In genomic region chr7:46682841-46683624, GRCh38 we compare ENCODE assay signal across 15 cellular contexts.
DNase-seq lines count a peak whose midpoint lies in the region; ATAC-seq and TF ChIP-seq lines count a peak whose summit lies in the region.
"Had no signal": no experiment of that assay in that cellular context is flagged by ENCODE, and none has a peak within 500 bp of the region (broad histone marks: within the 10 kb centered on the region; RNA-seq: fewer than 3 reads in every experiment).

No MANE protein-coding gene starts in this region.

- DNase-seq in BJ (ENCODE audit: low read depth) (peak; percentile 59), T1000 (lab: John Stamatoyannopoulos, UW) (peak; percentile 10), iris pigment epithelial cell (ENCODE audit: low read depth) (peak; percentile 48), NCI-H2196 treated with DMSO at 0.1 percent for 48 hours (lab: John Stamatoyannopoulos, UW; ENCODE audit: unreplicated experiment) (no peak), spleen (no peak)
- DNase-seq: activated naive CD8-positive, alpha-beta T cell treated with anti-CD3 and anti-CD28 coated beads, Interleukin-2, amount 50 U/mL, for 24 hours; H9; heart left ventricle; left ventricle myocardium superior; NCI-H2227 treated with DMSO at 0.1 percent for 48 hours; nucleus accumbens; RPMI8226 had no signal

- peaks cover 0 to 5% (median 0%) of the 10 kb centered on the region in 8 donors for H3K9me3 ChIP-seq in spleen
- H3K9me3 ChIP-seq: heart left ventricle had no signal

- H3K27me3 ChIP-seq in BJ (ENCODE audit: control insufficient read depth, insufficient read depth, low read length), result no peaks in the 10 kb centered on the region
- H3K27me3 ChIP-seq in spleen (replicated peaks in 1 of 7), result no peaks in the 10 kb centered on the region
- H3K27me3 ChIP-seq: heart left ventricle had no signal

- ATAC-seq in GM21786 (IDR thresholded peaks at IDR 0.05; ENCODE audit: unreplicated experiment) (peak; percentile 53), HG03095 (IDR thresholded peaks at IDR 0.05; ENCODE audit: unreplicated experiment) (no peak), HG03139 (IDR thresholded peaks at IDR 0.05; ENCODE audit: unreplicated experiment) (no peak)
- ATAC-seq: activated naive CD8-positive, alpha-beta T cell treated with anti-CD3 and anti-CD28 coated beads, Interleukin-2, amount 50 U/mL, for 24 hours; heart left ventricle had no signal

- CTCF ChIA-PET in BJ (lab: Yijun Ruan, JAX), result interaction anchor here (0.6 to 2.8 kb wide), 9 partner anchors 10 to 554 kb away, joined by 3 to 11 read pairs (median 3); no protein-coding TSS in a partner anchor

- H3K4me3 ChIP-seq in BJ (ENCODE audit: low read depth, low read length) (no peak overlapping the region), spleen (no peak overlapping the region)
- H3K4me3 ChIP-seq: heart left ventricle had no signal

- POLR2A ChIA-PET in BJ (lab: Charles Lee), result no interaction called here

- intact Hi-C loops in spleen (cut with DNase I; ENCODE audit: low total_unique reads), result no loop called here

- no peak overlapping the region for H3K27ac ChIP-seq in spleen
- H3K27ac ChIP-seq: heart left ventricle had no signal

- 78 to 91% (median 86%) methylated on average over 7 of the region's 7 CpGs for WGBS in spleen, 5 donors

- H3K36me3 ChIP-seq in BJ (ENCODE audit: control insufficient read depth, insufficient read depth, low read length) (no peaks in the 10 kb centered on the region), spleen (no peaks in the 10 kb centered on the region)
- H3K36me3 ChIP-seq: heart left ventricle had no signal

- TF ChIP-seq POLR2A in spleen (IDR thresholded peaks at IDR 0.05), result no peak

- no peaks in the 10 kb centered on the region for H3K4me1 ChIP-seq in spleen

- TF ChIP-seq CTCF in BJ (IDR thresholded peaks at IDR 0.05; ENCODE audit: insufficient read depth, low read depth, low read length) (no peak), spleen (IDR thresholded peaks at IDR 0.05 in 8 of 11, conservative IDR thresholded peaks at IDR 0.05 in 3 of 11) (no peak)

Comparison
In these comparisons a context has a peak if more than half of its experiments do, and no peak if none do; other contexts are left out.
1. DNase-seq: peak in BJ (single experiment), T1000 (single experiment) and iris pigment epithelial cell (single experiment); none in NCI-H2196 treated with DMSO at 0.1 percent for 48 hours (single experiment) and spleen (single experiment).